Comparison of ENCODE assay signal across 15 cellular contexts in genomic region chr12:93823616-93824410, GRCh38.
DNase-seq lines count a peak whose midpoint lies in the region; ATAC-seq and TF ChIP-seq lines count a peak whose summit lies in the region.
"Had no signal": no experiment of that assay in that cellular context is flagged by ENCODE, and none has a peak within 500 bp of the region (broad histone marks: within the 10 kb centered on the region; RNA-seq: fewer than 3 reads in every experiment).

No MANE protein-coding gene starts in this region.

- H3K9me3 Mint-ChIP-seq in GM23338 (no peaks in the 10 kb centered on the region), Caco-2 (ENCODE audit: unreplicated experiment) (no peaks in the 10 kb centered on the region)
- no peaks in the 10 kb centered on the region for H3K9me3 Mint-ChIP-seq in T-helper 2 cell treated with Interferon-gamma antibody and Interleukin-4, amounts not matched to agents 5 μg/mL and 100 μg/mL, for 36 hours
- H3K9me3 Mint-ChIP-seq: natural killer cell, type B pancreatic cell had no signal

- intact Hi-C loops in Caco-2 (cut with micrococcal nuclease; ENCODE audit: unreplicated experiment) = no loop called here

- H3K4me2 ChIP-seq in GM23338 (peak overlapping the region; percentile 52), parathyroid adenoma (ENCODE audit: low read length) (peak overlapping the region; percentile 39), MM.1S (ENCODE audit: low read depth, low read length) (no peak overlapping the region)

- H3K27me3 Mint-ChIP-seq in GM23338 (ENCODE audit: insufficient read depth, low read depth, poor library complexity) (no peaks in the 10 kb centered on the region), Caco-2 (ENCODE audit: insufficient read depth, unreplicated experiment) (no peaks in the 10 kb centered on the region)
- peaks cover 3% of the 10 kb centered on the region for H3K27me3 Mint-ChIP-seq in T-helper 2 cell treated with Interferon-gamma antibody and Interleukin-4, amounts not matched to agents 5 μg/mL and 100 μg/mL, for 36 hours (ENCODE audit: low read depth)
- H3K27me3 Mint-ChIP-seq: activated naive CD8-positive, alpha-beta T cell; type B pancreatic cell had no signal

- H3K27me3 ChIP-seq in GM23338 (ENCODE audit: insufficient read depth) (peaks cover 4% of the 10 kb centered on the region; the same call in 1 of the 2 replicates), adipocyte (replicated peaks; ENCODE audit: control insufficient read depth, insufficient read depth, low read length) (no peaks in the 10 kb centered on the region), right atrium auricular region (no peaks in the 10 kb centered on the region), parathyroid adenoma (ENCODE audit: control insufficient read depth, insufficient read depth, low read length) (no peaks in the 10 kb centered on the region), MM.1S (replicated peaks; ENCODE audit: insufficient read depth, low read length) (no peaks in the 10 kb centered on the region), Caco-2 (replicated peaks; ENCODE audit: control insufficient read depth, insufficient read depth, low read length) (no peaks in the 10 kb centered on the region)
- H3K27me3 ChIP-seq: heart right ventricle had no signal

- TF ChIP-seq CTCF in GM23338 (conservative IDR thresholded peaks at IDR 0.05; ENCODE audit: low read depth in 2 of 2) (no peak), right atrium auricular region (IDR thresholded peaks at IDR 0.05) (no peak), parathyroid adenoma (IDR thresholded peaks at IDR 0.05) (no peak), MM.1S (IDR thresholded peaks at IDR 0.05; ENCODE audit: low read length) (no peak), Caco-2 (IDR thresholded peaks at IDR 0.05; ENCODE audit: insufficient read depth in 1 of 2, low read depth in 1 of 2, low read length in 1 of 2, severe bottlenecking in 1 of 2, unreplicated experiment in 1 of 2) (no peak)

- H3K4me3 Mint-ChIP-seq in GM23338 (no peak overlapping the region), Caco-2 (ENCODE audit: unreplicated experiment) (no peak overlapping the region)
- H3K4me3 Mint-ChIP-seq in T-helper 2 cell treated with Interferon-gamma antibody and Interleukin-4, amounts not matched to agents 5 μg/mL and 100 μg/mL, for 36 hours = no peak overlapping the region
- H3K4me3 Mint-ChIP-seq: activated naive CD8-positive, alpha-beta T cell; natural killer cell; type B pancreatic cell had no signal

- H3K27ac Mint-ChIP-seq in GM23338 (no peak overlapping the region), Caco-2 (ENCODE audit: unreplicated experiment) (no peak overlapping the region)
- H3K27ac Mint-ChIP-seq in T-helper 2 cell treated with Interferon-gamma antibody and Interleukin-4, amounts not matched to agents 5 μg/mL and 100 μg/mL, for 36 hours = no peak overlapping the region
- H3K27ac Mint-ChIP-seq: activated naive CD8-positive, alpha-beta T cell; natural killer cell; type B pancreatic cell had no signal

- no peak overlapping the region for H2AFZ ChIP-seq in GM23338
- peak overlapping the region; percentile 39 for H2AFZ ChIP-seq in parathyroid adenoma
- no peak overlapping the region for H2AFZ ChIP-seq in MM.1S (ENCODE audit: low read length)

- H3K9ac ChIP-seq in adipocyte (ENCODE audit: low read length) (no peak overlapping the region), parathyroid adenoma (no peak overlapping the region), MM.1S (ENCODE audit: low read length) (no peak overlapping the region)

- CTCF ChIA-PET in Caco-2 (lab: Charles Lee) = interaction anchor here (1.1 kb wide), 1 partner anchor 278 kb away, joined by 3 read pairs; no protein-coding TSS in a partner anchor

- H3K9me3 ChIP-seq in adipocyte (ENCODE audit: control insufficient read depth, low read length) = no peaks in the 10 kb centered on the region
- no peaks in the 10 kb centered on the region for H3K9me3 ChIP-seq in right atrium auricular region
- H3K9me3 ChIP-seq in parathyroid adenoma (ENCODE audit: control insufficient read depth, low read length) = no peaks in the 10 kb centered on the region
- no peaks in the 10 kb centered on the region for H3K9me3 ChIP-seq in MM.1S (replicated peaks; ENCODE audit: insufficient read depth, low read length)
- no peaks in the 10 kb centered on the region for H3K9me3 ChIP-seq in Caco-2
- H3K9me3 ChIP-seq: heart right ventricle had no signal

- H3K36me3 Mint-ChIP-seq in GM23338 (ENCODE audit: low read depth) (no peaks in the 10 kb centered on the region), Caco-2 (ENCODE audit: insufficient read depth, unreplicated experiment) (peaks cover 6% of the 10 kb centered on the region)
- H3K36me3 Mint-ChIP-seq in T-helper 2 cell treated with Interferon-gamma antibody and Interleukin-4, amounts not matched to agents 5 μg/mL and 100 μg/mL, for 36 hours (ENCODE audit: low read depth) = peaks cover 2% of the 10 kb centered on the region
- H3K36me3 Mint-ChIP-seq: natural killer cell, type B pancreatic cell had no signal

- H3K4me1 ChIP-seq in GM23338 (ENCODE audit: insufficient read depth) (peaks cover 19% of the 10 kb centered on the region), adipocyte (ENCODE audit: control insufficient read depth, insufficient read depth, low read length) (peaks cover 50% of the 10 kb centered on the region), right atrium auricular region (peaks cover 0 to 61% of the 10 kb centered on the region in 2 donors), parathyroid adenoma (peaks cover 21% of the 10 kb centered on the region), MM.1S (ENCODE audit: low read length) (no peaks in the 10 kb centered on the region), Caco-2 (0 out of 2 replicates have a peak, but pooled peaks cover 3% of the 10 kb centered on the region)

- H3K79me2 ChIP-seq in GM23338 (replicated peaks; ENCODE audit: insufficient read depth) (no peaks in the 10 kb centered on the region), parathyroid adenoma (peaks cover 35% of the 10 kb centered on the region), MM.1S (ENCODE audit: low read length) (no peaks in the 10 kb centered on the region)

- H3K4me1 Mint-ChIP-seq in GM23338 = peaks cover 5% of the 10 kb centered on the region
- H3K4me1 Mint-ChIP-seq in T-helper 2 cell treated with Interferon-gamma antibody and Interleukin-4, amounts not matched to agents 5 μg/mL and 100 μg/mL, for 36 hours (ENCODE audit: low read depth) = no peaks in the 10 kb centered on the region
- no peaks in the 10 kb centered on the region for H3K4me1 Mint-ChIP-seq in Caco-2 (ENCODE audit: low read depth, unreplicated experiment)

- POLR2A ChIA-PET in Caco-2 (lab: Charles Lee) = interaction anchor here (0.6 kb wide), 1 partner anchor 242 kb away, joined by 8 read pairs; no protein-coding TSS in a partner anchor

- H3K36me3 ChIP-seq in GM23338 (ENCODE audit: insufficient read depth) (no peaks in the 10 kb centered on the region), adipocyte (ENCODE audit: control insufficient read depth, insufficient read depth, low read length, severe bottlenecking) (no peaks in the 10 kb centered on the region), right atrium auricular region (no peaks in the 10 kb centered on the region), parathyroid adenoma (ENCODE audit: control insufficient read depth, insufficient read depth, low read length) (no peaks in the 10 kb centered on the region), MM.1S (replicated peaks; ENCODE audit: insufficient read depth, low read length) (no peaks in the 10 kb centered on the region), Caco-2 (ENCODE audit: control insufficient read depth, insufficient read depth, low read length) (no peaks in the 10 kb centered on the region)
- H3K36me3 ChIP-seq: heart right ventricle had no signal

- H3K9me2 ChIP-seq in GM23338 (ENCODE audit: insufficient read depth) (peaks cover 4% of the 10 kb centered on the region), MM.1S (replicated peaks; ENCODE audit: insufficient read depth, low read length) (no peaks in the 10 kb centered on the region)

- no TSS peak for BruUV-seq in Caco-2 (replicated peaks; lab: Mats Ljungman, UMichigan)

- 0 out of 2 replicates have a peak overlapping the region, but pooled peaks have one; percentile 1 for H3K4me3 ChIP-seq in GM23338
- no peak overlapping the region for H3K4me3 ChIP-seq in adipocyte (ENCODE audit: low read length)
- H3K4me3 ChIP-seq in right atrium auricular region = no peak overlapping the region
- H3K4me3 ChIP-seq in parathyroid adenoma (ENCODE audit: low read depth, low read length) = peak overlapping the region; percentile 4
- H3K4me3 ChIP-seq in MM.1S (ENCODE audit: low read length) = no peak overlapping the region
- H3K4me3 ChIP-seq in Caco-2 (ENCODE audit: low read depth, low read length) = no peak overlapping the region
- H3K4me3 ChIP-seq: heart right ventricle had no signal

- no peak for ATAC-seq in GM23338
- ATAC-seq in HG03159 (IDR thresholded peaks at IDR 0.05; ENCODE audit: unreplicated experiment) = no peak
- ATAC-seq: natural killer cell, sciatic nerve had no signal

- no peaks in the 10 kb centered on the region for H3F3A ChIP-seq in GM23338 (replicated peaks; ENCODE audit: low read depth)
- no peaks in the 10 kb centered on the region for H3F3A ChIP-seq in MM.1S (ENCODE audit: insufficient read depth, low read length)

- no peak overlapping the region for H3K27ac ChIP-seq in GM23338 (ENCODE audit: low read depth)
- peak overlapping the region; percentile 40 to 72 for H3K27ac ChIP-seq in right atrium auricular region
- H3K27ac ChIP-seq in parathyroid adenoma = peak overlapping the region; percentile 54
- H3K27ac ChIP-seq in MM.1S (ENCODE audit: low read length) = no peak overlapping the region

- DNase-seq in GM23338 (ENCODE audit: low spot score) = no peak
- peak; percentile 29 for DNase-seq in adipocyte (ENCODE audit: low read depth)
- no peak for DNase-seq in right atrium auricular region (ENCODE audit: low spot score)
- no peak for DNase-seq in MM.1S
- DNase-seq in T-helper 2 cell treated with Interferon-gamma antibody and Interleukin-4, amounts not matched to agents 5 μg/mL and 100 μg/mL, for 36 hours (ENCODE audit: low spot score) = no peak
- no peak for DNase-seq in Caco-2
- DNase-seq: activated CD4-positive, alpha-beta T cell treated with anti-CD3 and anti-CD28 coated beads for 4 hours; heart right ventricle; natural killer cell; NCI-H1092 had no signal

- H4K20me1 ChIP-seq in GM23338 (replicated peaks; ENCODE audit: insufficient read depth) (no peaks in the 10 kb centered on the region), MM.1S (ENCODE audit: insufficient read depth, low read length) (no peaks in the 10 kb centered on the region)

TF ChIP-seq in GM23338, 12 proteins besides CTCF, POLR2A, EP300 and RAD21 (continues in another document):
- no peak for TF ChIP-seq JUNB (IDR thresholded peaks at IDR 0.05; ENCODE audit: unreplicated experiment)

Comparison
In these comparisons a context has a peak if more than half of its experiments do, and no peak if none do; other contexts are left out.
1. H3K27ac ChIP-seq: peak in right atrium auricular region (2 of 2) and parathyroid adenoma (single experiment); none in GM23338 (single experiment) and MM.1S (single experiment).
2. H3K4me3 ChIP-seq: peak in GM23338 (single experiment) and parathyroid adenoma (single experiment); none in adipocyte (single experiment), right atrium auricular region (0 of 2), MM.1S (single experiment) and Caco-2 (single experiment).